12 cellular contexts compared by ENCODE assay signal in genomic region chr12:51911788-51912711, GRCh38. TPM values are rescaled to one million over a fixed set of nuclear protein-coding genes. Genes with fewer than 3 reads are reported as not detected.
DNase-seq lines count a peak whose midpoint lies in the region; ATAC-seq, FAIRE-seq and TF ChIP-seq lines count a peak whose summit lies in the region.
"Had no signal": no experiment of that assay in that cellular context is flagged by ENCODE, and none has a peak within 500 bp of the region (broad histone marks: within the 10 kb centered on the region; RNA-seq: fewer than 3 reads in every experiment).

No MANE protein-coding gene starts in this region.

- no peaks in the 10 kb centered on the region for H3K9me3 ChIP-seq in kidney (ENCODE audit: control insufficient read depth in 1 of 2, low read length in 2 of 2)
- no peaks in the 10 kb centered on the region for H3K9me3 ChIP-seq in suprapubic skin

- POLR2A ChIA-PET in GM10248 (lab: Yijun Ruan, JAX), result no interaction called here

- no peak for TF ChIP-seq CTCF in WI38 (IDR thresholded peaks at IDR 0.05; ENCODE audit: low read depth, low read length)
- TF ChIP-seq CTCF in kidney (IDR thresholded peaks at IDR 0.05; ENCODE audit: borderline replicate concordance, extremely low read depth, insufficient read depth), result no peak
- no peak for TF ChIP-seq CTCF in suprapubic skin (IDR thresholded peaks at IDR 0.05)
- no peak for TF ChIP-seq CTCF in GM10248 (IDR thresholded peaks at IDR 0.05; ENCODE audit: control extremely low read depth, extremely low read depth, low read depth, missing control alignments)

- TF ChIP-seq EP300 in suprapubic skin (IDR thresholded peaks at IDR 0.05), result no peak

- intact Hi-C loops in kidney (cut with DNase I), result no loop called here

- 26% methylated on average over 4 of the region's 8 CpGs for WGBS in suprapubic skin

- ATAC-seq in GM18867 (IDR thresholded peaks at IDR 0.05; ENCODE audit: unreplicated experiment), result no peak
- no peak for ATAC-seq in GM21786 (IDR thresholded peaks at IDR 0.05; ENCODE audit: unreplicated experiment)

- H3K27me3 ChIP-seq in suprapubic skin, result peaks cover 8% of the 10 kb centered on the region

- no peak for TF ChIP-seq POLR2A in suprapubic skin (IDR thresholded peaks at IDR 0.05)

- H3K9ac ChIP-seq in kidney (ENCODE audit: low read length in 2 of 2), result no peak overlapping the region

- H3K4me3 ChIP-seq in WI38 (ENCODE audit: low read depth, low read length) (peak overlapping the region; percentile 37), kidney (ENCODE audit: low read length in 2 of 2) (peak overlapping the region in 1 of 2 donors; percentile 41), suprapubic skin (peak overlapping the region; percentile 28)

- CTCF ChIA-PET in GM10248 (lab: Yijun Ruan, JAX), result interaction anchor here (0.9 to 6.2 kb wide), 2 partner anchors 11 to 1154 kb away, joined by 3 to 42 read pairs; no protein-coding TSS in a partner anchor

- DNase-seq in NCI-H2171 treated with DMSO at 0.1 percent for 48 hours (lab: John Stamatoyannopoulos, UW), result peak; percentile 18
- DNase-seq in NCI-H2171 (lab: John Stamatoyannopoulos, UW), result no peak
- DNase-seq in kidney, result peak; percentile 78
- peak in 1 of 2 donors; percentile 71 for DNase-seq in suprapubic skin (ENCODE audit: low spot score in 2 of 2)
- DNase-seq in GM10248 (ENCODE audit: extremely low spot score), result no peak
- DNase-seq: ACHN; activated T-cell treated with anti-CD3 and anti-CD28 coated beads, Interleukin-2, amount 50 U/mL, for 48 hours; effector CD4-positive, alpha-beta T cell had no signal

- H3K36me3 ChIP-seq in kidney (ENCODE audit: control insufficient read depth in 1 of 2, insufficient read depth in 2 of 2, low read length in 2 of 2) (peaks cover 0 to 5% of the 10 kb centered on the region in 2 donors), suprapubic skin (peaks cover 9% of the 10 kb centered on the region)

- no peak for FAIRE-seq in kidney (lab: Jason Lieb, UNC)

- H3K4me1 ChIP-seq in kidney (ENCODE audit: control insufficient read depth in 1 of 2, insufficient read depth in 1 of 2, low read depth in 1 of 2, low read length in 2 of 2), result peaks cover 10 to 20% of the 10 kb centered on the region in 2 donors
- peaks cover 64% of the 10 kb centered on the region for H3K4me1 ChIP-seq in suprapubic skin

- H3K27ac ChIP-seq in kidney (ENCODE audit: low read depth in 2 of 2, low read length in 2 of 2) (peak overlapping the region; percentile 48 to 63), suprapubic skin (peak overlapping the region; percentile 19)

RNA-seq across cellular contexts. Expression of gene ACVRL1, which starts 4.7 kb away (rescaled TPM):
- total RNA-seq in kidney (88.4 TPM), suprapubic skin (10 to 100 TPM; 31.2 to 43.4 (median 39.0) TPM)
- polyA plus RNA-seq in kidney (ENCODE audit: insufficient read depth, low read depth, low replicate concordance), result 29.1 TPM
- total RNA-seq: mesothelial cell of epicardium had no signal

RNA-seq across cellular contexts. Expression of gene ANKRD33, which starts 24.1 kb away (rescaled TPM):
- total RNA-seq in kidney (not detected), suprapubic skin (not detected)
- not detected for polyA plus RNA-seq in kidney (ENCODE audit: insufficient read depth, low read depth, low replicate concordance)

RNA-seq across cellular contexts. Expression of gene ACVR1B, which starts 39.4 kb away (rescaled TPM):
- total RNA-seq in kidney, result 95.5 TPM
- 30.6 TPM for polyA plus RNA-seq in kidney (ENCODE audit: insufficient read depth, low read depth, low replicate concordance)
- total RNA-seq in suprapubic skin, result 100 to 1,000 TPM in 1 of 4 donors, 10 to 100 TPM in 3; 40.5 to 103 (median 57.3) TPM

Comparison
In these comparisons a context has a peak if more than half of its experiments do, and no peak if none do; other contexts are left out.
1. DNase-seq: peak in NCI-H2171 treated with DMSO at 0.1 percent for 48 hours (single experiment) and kidney (single experiment); none in NCI-H2171 (single experiment) and GM10248 (single experiment).